In genomic region chr16:79013004-79013403, GRCh38 we compare ENCODE assay signal across 14 cellular contexts.
DNase-seq lines count a peak whose midpoint lies in the region; ATAC-seq, FAIRE-seq and TF ChIP-seq lines count a peak whose summit lies in the region.
"Had no signal": no experiment of that assay in that cellular context is flagged by ENCODE, and none has a peak within 500 bp of the region (broad histone marks: within the 10 kb centered on the region; RNA-seq: fewer than 3 reads in every experiment).

No MANE protein-coding gene starts in this region.

- peak; percentile 18 to 43 (median 25) for TF ChIP-seq CTCF in keratinocyte (optimal IDR thresholded peaks at IDR 0.05 in 1 of 3, IDR thresholded peaks at IDR 0.05 in 1 of 3, conservative IDR thresholded peaks at IDR 0.05 in 1 of 3; ENCODE audit: extremely low read depth in 1 of 3, insufficient read depth in 2 of 3, low read length in 3 of 3)

- H3K9ac ChIP-seq in keratinocyte (ENCODE audit: control insufficient read depth, extremely low read depth, insufficient read depth, low read length), result no peak overlapping the region

- FAIRE-seq in keratinocyte (lab: Jason Lieb, UNC), result no peak

- no peaks in the 10 kb centered on the region for H3K9me3 ChIP-seq in keratinocyte (ENCODE audit: control insufficient read depth, low read depth, low read length)

- no peaks in the 10 kb centered on the region for H3K36me3 ChIP-seq in keratinocyte (ENCODE audit: control insufficient read depth in 2 of 2, extremely low read depth in 1 of 2, insufficient read depth in 2 of 2, low read length in 2 of 2)

- H2AFZ ChIP-seq in keratinocyte (ENCODE audit: control insufficient read depth, low read length), result peak overlapping the region; percentile 84

- no peaks in the 10 kb centered on the region for H4K20me1 ChIP-seq in keratinocyte (ENCODE audit: control insufficient read depth, extremely low read depth, insufficient read depth, low read length)

- no peak overlapping the region for H3K27ac ChIP-seq in keratinocyte (ENCODE audit: control insufficient read depth, insufficient read depth, low read length)
- H3K27ac ChIP-seq: HL-60 had no signal

- peak overlapping the region; percentile 50 for H3K4me2 ChIP-seq in keratinocyte (ENCODE audit: control insufficient read depth, extremely low read depth, insufficient read depth, low read depth, low read length)

- dilution Hi-C loops in keratinocyte (cut with MboI; ENCODE audit: extremely low pct_ligation_motif_present, low sequenced_read_pairs), result no loop called here

- DNase-seq in DMS153 treated with DMSO at 0.1 percent for 48 hours (lab: John Stamatoyannopoulos, UW; ENCODE audit: unreplicated experiment), result peak; percentile 67
- DNase-seq in OCI-M1 (lab: John Stamatoyannopoulos, UW), result peak; percentile 3
- no peak for DNase-seq in keratinocyte (ENCODE audit: low read depth, low spot score)
- no peak for DNase-seq in ureter (ENCODE audit: low spot score)
- DNase-seq in posterior vena cava (ENCODE audit: low spot score), result no peak
- DNase-seq: activated CD4-positive, alpha-beta T cell treated with anti-CD3 and anti-CD28 coated beads, Interleukin-2, amount 10 ng/mL, durations not matched to agents 24 days and 14 days; amniotic stem cell; Karpas-422; NCI-H146; NCI-H446 treated with DMSO at 0.1 percent for 48 hours; SHP77 had no signal

- H3K4me3 ChIP-seq in keratinocyte (ENCODE audit: control insufficient read depth in 2 of 3, extremely low read depth in 1 of 3, insufficient read depth in 2 of 3, low read depth in 1 of 3, low read length in 3 of 3), result no peak overlapping the region

- no peaks in the 10 kb centered on the region for H3K9me1 ChIP-seq in keratinocyte (ENCODE audit: control insufficient read depth, extremely low read depth, insufficient read depth, low read length)

- H3K27me3 ChIP-seq in keratinocyte (ENCODE audit: control insufficient read depth, extremely low read depth, insufficient read depth, low read length), result no peaks in the 10 kb centered on the region

- ATAC-seq in GM18868 (IDR thresholded peaks at IDR 0.05; ENCODE audit: unreplicated experiment) (peak; percentile 88), HG03521 (IDR thresholded peaks at IDR 0.05; ENCODE audit: unreplicated experiment) (no peak)

- intact Hi-C loops in posterior vena cava (cut with DNase I), result no loop called here

- peaks cover 24% of the 10 kb centered on the region for H3K4me1 ChIP-seq in keratinocyte (ENCODE audit: control insufficient read depth, extremely low read depth, insufficient read depth, low read length)

- H3K79me2 ChIP-seq in keratinocyte (ENCODE audit: control insufficient read depth, insufficient read depth, low read length), result no peaks in the 10 kb centered on the region

Comparison
In these comparisons a context has a peak if more than half of its experiments do, and no peak if none do; other contexts are left out.
1. DNase-seq: peak in DMS153 treated with DMSO at 0.1 percent for 48 hours (single experiment) and OCI-M1 (single experiment); none in keratinocyte (single experiment), ureter (single experiment) and posterior vena cava (single experiment).